Comparison of ENCODE assay signal across 2 cellular contexts in genomic region chr4:183612329-183613250, GRCh38.
TF ChIP-seq lines count a peak whose summit lies in the region.

No MANE protein-coding gene starts in this region.

TF ChIP-seq in IMR-90, 13 proteins besides CTCF, POLR2A, EP300 and RAD21:
- TF ChIP-seq SMC3 (IDR thresholded peaks at IDR 0.05; ENCODE audit: low read depth, low read length) = no peak
- no peak for TF ChIP-seq RFX5 (IDR thresholded peaks at IDR 0.05; ENCODE audit: low read depth, low read length)

TF ChIP-seq in K562, 482 proteins besides CTCF, POLR2A, EP300 and RAD21:
- TF ChIP-seq IRF1 (CRISPR knock-in tag; IDR thresholded peaks at IDR 0.05; ENCODE audit: borderline replicate concordance) (no peak), ZNF134 (CRISPR knock-in tag; conservative IDR thresholded peaks at IDR 0.05) (peak; percentile 96), RBM25 (IDR thresholded peaks at IDR 0.05; ENCODE audit: low read depth, low read length, severe bottlenecking) (peak; percentile 5), ZNF253 (CRISPR knock-in tag; conservative IDR thresholded peaks at IDR 0.05) (no peak)
TF ChIP-seq in K562: peak in this region for 2.
